In genomic region chr13:20190481-20191310, GRCh38 we compare ENCODE assay signal across 15 cellular contexts. TPM values are rescaled to one million over a fixed set of nuclear protein-coding genes. Genes with fewer than 3 reads are reported as not detected.
A peak's percentile ranks its signal among the peaks of the same experiment; 100 is the strongest.
DNase-seq lines count a peak whose midpoint lies in the region; ATAC-seq, FAIRE-seq and TF ChIP-seq lines count a peak whose summit lies in the region.
"Had no signal": no experiment of that assay in that cellular context is flagged by ENCODE, and none has a peak within 500 bp of the region (broad histone marks: within the 10 kb centered on the region; RNA-seq: fewer than 3 reads in every experiment).

No MANE protein-coding gene starts in this region.

- H2AFZ ChIP-seq in HepG2 (ENCODE audit: low read length), result no peak overlapping the region

- no peak overlapping the region for H3K9ac ChIP-seq in HepG2 (ENCODE audit: insufficient read depth, low read depth, low read length)

- ATAC-seq in HepG2 (no peak), GM21619 (IDR thresholded peaks at IDR 0.05; ENCODE audit: unreplicated experiment) (no peak), left cardiac atrium (no peak), HG02798 (IDR thresholded peaks at IDR 0.05; ENCODE audit: poor library complexity, unreplicated experiment) (no peak)

- 56% methylated on average over 14 of the region's 16 CpGs for WGBS in HepG2 (ENCODE audit: low lambda C conversion rate)

- H4K20me1 ChIP-seq in HepG2 (ENCODE audit: insufficient read depth, low read length), result no peaks in the 10 kb centered on the region

- TF ChIP-seq EP300 in HepG2 (IDR thresholded peaks at IDR 0.05; ENCODE audit: low read depth in 2 of 2, low read length in 2 of 2) (no peak), HepG2 (CRISPR knock-in tag; IDR thresholded peaks at IDR 0.05; ENCODE audit: borderline replicate concordance) (no peak)

- no TSS peak for BruUV-seq in HepG2 (replicated peaks; lab: Mats Ljungman, UMichigan)

- H3K27ac ChIP-seq in brain microvascular endothelial cell (no peak overlapping the region), HepG2 (ENCODE audit: extremely low read length, insufficient read depth, low read length) (no peak overlapping the region), substantia nigra (ENCODE audit: low read depth, low read length, poor library complexity, severe bottlenecking) (no peak overlapping the region)

- TF ChIP-seq POLR2A in HepG2 (IDR thresholded peaks at IDR 0.05; ENCODE audit: insufficient read depth in 1 of 2, low read depth in 2 of 2, low read length in 2 of 2), result no peak

- FAIRE-seq in HepG2 (lab: Jason Lieb, UNC), result no peak
- FAIRE-seq: small intestine had no signal

- peaks cover 45% of the 10 kb centered on the region for H3K27me3 ChIP-seq in brain microvascular endothelial cell (replicated peaks)
- peaks cover 4 to 65% of the 10 kb centered on the region in 2 experiments for H3K27me3 ChIP-seq in HepG2 (ENCODE audit: control insufficient read depth in 1 of 2, insufficient read depth in 2 of 2, low read length in 2 of 2)

- no peaks in the 10 kb centered on the region for H3K9me3 ChIP-seq in HepG2 (ENCODE audit: low read length)

- TF ChIP-seq RAD21 in HepG2 (CRISPR knock-in tag; IDR thresholded peaks at IDR 0.05), result no peak

- peak; percentile 26 for DNase-seq in AG04449 (ENCODE audit: low read depth, low spot score)
- DNase-seq in HT-29 (ENCODE audit: low spot score), result peak; percentile 28
- DNase-seq in brain microvascular endothelial cell, result peak; percentile 36
- DNase-seq in HepG2 (ENCODE audit: low spot score), result no peak
- no peak for DNase-seq in left cardiac atrium
- DNase-seq in substantia nigra (lab: John Stamatoyannopoulos, UW), result no peak
- DNase-seq: AML-193, GDM1, KG1, NCI-H446 had no signal

- peak overlapping the region; percentile 60; the same call in 1 of the 2 replicates for H3K4me2 ChIP-seq in HepG2 (ENCODE audit: low read depth, low read length)

- H3K36me3 ChIP-seq in brain microvascular endothelial cell (replicated peaks) (no peaks in the 10 kb centered on the region), HepG2 (replicated peaks in 1 of 2; ENCODE audit: control insufficient read depth in 1 of 2, insufficient read depth in 2 of 2, low read length in 2 of 2) (no peaks in the 10 kb centered on the region)

- CTCF ChIA-PET in AG04449 (lab: Yijun Ruan, JAX) (interaction anchor here (1.2 to 2.1 kb wide), 3 partner anchors 8 to 41 kb away, joined by 4 to 15 read pairs (median 4); no protein-coding TSS in a partner anchor), HepG2 (lab: Yijun Ruan, JAX; ENCODE audit: low intra/inter-chr PET ratio, low total read pairs) (no interaction called here)

- POLR2A ChIA-PET in AG04449 (lab: Yijun Ruan, JAX), result no interaction called here
- POLR2A ChIA-PET in HepG2 (lab: Yijun Ruan, JAX), result no interaction called here

- H3K4me3 ChIP-seq in AG04449 (ENCODE audit: low read depth, low read length) (no peak overlapping the region), brain microvascular endothelial cell (ENCODE audit: low read depth, low read length) (no peak overlapping the region), HepG2 (replicated peaks in 1 of 3; ENCODE audit: insufficient read depth in 1 of 3, low read depth in 2 of 3, low read length in 3 of 3) (no peak overlapping the region)

- H3K4me1 ChIP-seq in HepG2 (ENCODE audit: insufficient read depth, low read length), result peaks cover 35% of the 10 kb centered on the region

- TF ChIP-seq CTCF in AG04449 (IDR thresholded peaks at IDR 0.05; ENCODE audit: insufficient read depth, low read length, missing control alignments) (no peak), brain microvascular endothelial cell (IDR thresholded peaks at IDR 0.05; ENCODE audit: low read depth, low read length, missing control alignments) (no peak), HepG2 (CRISPR knock-in tag; IDR thresholded peaks at IDR 0.05) (no peak)

- no peaks in the 10 kb centered on the region for H3K79me2 ChIP-seq in HepG2 (ENCODE audit: insufficient read depth, low read length)

- in situ Hi-C loops in brain microvascular endothelial cell (cut with HindIII; ENCODE audit: low pct_ligation_motif_present, low sequenced_read_pairs), result loop anchor here (25.0 kb wide), 1 partner anchor 222 kb away; no protein-coding TSS in a partner anchor
- in situ Hi-C loops in HepG2 (cut with HindIII; ENCODE audit: extremely low pct_ligation_motif_present, low pct_unique_long_range_greater_than_20kb), result loop anchor here (10.0 kb wide), 1 partner anchor 104 kb away; no protein-coding TSS in a partner anchor

- intact Hi-C loops in HepG2 (cut with micrococcal nuclease; ENCODE audit: unreplicated experiment) (no loop called here), left cardiac atrium (cut with DNase I) (loop anchor here in 1 of 2 donors (10.0 kb wide), 1 partner anchor 734 kb away; no protein-coding TSS in a partner anchor)

RNA-seq across cellular contexts. Expression of gene GJB2, which starts 2.0 kb away (rescaled TPM):
- 41.9 and 50.1 TPM in 2 replicates for total RNA-seq in HT-29 (2014; rRNA removed; shearing (Covaris generic))
- total RNA-seq in HepG2 (2016; rRNA removed; fragmentation: Illumina TruSeq; extraction: Trizol) (0.18 TPM in 1 of 2 replicates, not detected in the other), left cardiac atrium (under 1 TPM in 1 of 2 donors, not detected in 1; 0.27 TPM)
- not detected in 2 replicates for total RNA-seq in HepG2 (2016; cell fraction: cytosol; rRNA removed; fragmentation: Illumina TruSeq; extraction: Trizol; ENCODE audit: low read depth)
- 0.19 TPM in 1 of 2 replicates, not detected in the other for total RNA-seq in HepG2 (2016; cell fraction: insoluble cytoplasmic fraction; rRNA removed; fragmentation: Illumina TruSeq; extraction: Trizol)
- 0.07 TPM in 1 of 2 replicates, not detected in the other for total RNA-seq in HepG2 (2016; cell fraction: membrane; rRNA removed; fragmentation: Illumina TruSeq; extraction: Trizol)
- total RNA-seq in HepG2 (2016; cell fraction: nucleus; rRNA removed; fragmentation: Illumina TruSeq; extraction: Trizol), result 0.16 TPM in 1 of 2 replicates, not detected in the other
- 0.08 and 0.15 TPM in 2 replicates for polyA plus RNA-seq in HepG2 (2011; rRNA removed)
- 0.09 and 0.15 TPM in 2 replicates for polyA plus RNA-seq in HepG2 (2011; cell fraction: cytosol; rRNA removed)
- not detected in 2 replicates for polyA plus RNA-seq in HepG2 (2011; cell fraction: nucleus; rRNA removed)
- 0.08 and 0.20 TPM in 2 replicates for polyA plus RNA-seq in HepG2 (2012)
- 0.09 TPM in 1 of 2 replicates, not detected in the other for polyA plus RNA-seq in HepG2 (2016; cell fraction: cytosol; fragmentation: Illumina TruSeq; extraction: Trizol; ENCODE audit: low read depth)
- 0.13 and 0.16 TPM in 2 replicates for polyA plus RNA-seq in HepG2 (2016; cell fraction: insoluble cytoplasmic fraction; fragmentation: Illumina TruSeq; extraction: Trizol; ENCODE audit: low read depth)
- polyA plus RNA-seq in HepG2 (2016; cell fraction: membrane; fragmentation: Illumina TruSeq; extraction: Trizol; ENCODE audit: low read depth), result 0.12 and 0.13 TPM in 2 replicates
- 0.21 and 0.39 TPM in 2 replicates for polyA plus RNA-seq in HepG2 (2016; cell fraction: nucleus; fragmentation: Illumina TruSeq; extraction: Trizol; ENCODE audit: insufficient read depth, low read depth)
- polyA minus RNA-seq in HepG2 (2011; rRNA and poly(A)+ RNA removed; ENCODE audit: low replicate concordance), result 0.14 and 0.44 TPM in 2 replicates
- not detected in 2 replicates for polyA minus RNA-seq in HepG2 (2011; cell fraction: cytosol; rRNA and poly(A)+ RNA removed)
- polyA minus RNA-seq in HepG2 (2011; cell fraction: nucleus; rRNA and poly(A)+ RNA removed), result not detected in 2 replicates
- total RNA-seq: dermis microvascular lymphatic vessel endothelial cell had no signal

RNA-seq across cellular contexts. Expression of gene GJA3, which starts 29.8 kb away (rescaled TPM):
- total RNA-seq in HT-29 (2014; rRNA removed; shearing (Covaris generic)), result 0.29 and 0.43 TPM in 2 replicates
- total RNA-seq in HepG2 (2016; rRNA removed; fragmentation: Illumina TruSeq; extraction: Trizol), result 0.03 and 0.04 TPM in 2 replicates
- under 0.01 TPM in 1 of 2 replicates, not detected in the other for total RNA-seq in HepG2 (2016; cell fraction: cytosol; rRNA removed; fragmentation: Illumina TruSeq; extraction: Trizol; ENCODE audit: low read depth)
- total RNA-seq in HepG2 (2016; cell fraction: insoluble cytoplasmic fraction; rRNA removed; fragmentation: Illumina TruSeq; extraction: Trizol), result not detected in 2 replicates
- total RNA-seq in HepG2 (2016; cell fraction: membrane; rRNA removed; fragmentation: Illumina TruSeq; extraction: Trizol), result not detected in 2 replicates
- not detected in 2 replicates for total RNA-seq in HepG2 (2016; cell fraction: nucleus; rRNA removed; fragmentation: Illumina TruSeq; extraction: Trizol)
- polyA plus RNA-seq in HepG2 (2011; rRNA removed), result 0.01 and 0.04 TPM in 2 replicates
- polyA plus RNA-seq in HepG2 (2011; cell fraction: cytosol; rRNA removed), result 0.01 TPM in 1 of 2 replicates, not detected in the other
- not detected in 2 replicates for polyA plus RNA-seq in HepG2 (2011; cell fraction: nucleus; rRNA removed)
- 0.04 TPM in 1 of 2 replicates, not detected in the other for polyA plus RNA-seq in HepG2 (2012)
- not detected in 2 replicates for polyA plus RNA-seq in HepG2 (2016; cell fraction: cytosol; fragmentation: Illumina TruSeq; extraction: Trizol; ENCODE audit: low read depth)
- polyA plus RNA-seq in HepG2 (2016; cell fraction: insoluble cytoplasmic fraction; fragmentation: Illumina TruSeq; extraction: Trizol; ENCODE audit: low read depth), result not detected in 2 replicates
- not detected in 2 replicates for polyA plus RNA-seq in HepG2 (2016; cell fraction: membrane; fragmentation: Illumina TruSeq; extraction: Trizol; ENCODE audit: low read depth)
- polyA plus RNA-seq in HepG2 (2016; cell fraction: nucleus; fragmentation: Illumina TruSeq; extraction: Trizol; ENCODE audit: insufficient read depth, low read depth), result not detected in 2 replicates
- polyA minus RNA-seq in HepG2 (2011; rRNA and poly(A)+ RNA removed; ENCODE audit: low replicate concordance), result 0.02 TPM in 1 of 2 replicates, not detected in the other
- 0.10 TPM in 1 of 2 replicates, not detected in the other for polyA minus RNA-seq in HepG2 (2011; cell fraction: cytosol; rRNA and poly(A)+ RNA removed)
- polyA minus RNA-seq in HepG2 (2011; cell fraction: nucleus; rRNA and poly(A)+ RNA removed), result not detected in 2 replicates
- 1 to 10 TPM; 6.2 to 8.0 TPM for total RNA-seq in left cardiac atrium
- total RNA-seq: activated CD4-positive, alpha-beta T cell treated with anti-CD3 and anti-CD28 coated beads, Interleukin-2, amount 10 ng/mL, durations not matched to agents 24 days and 14 days had no signal

RNA-seq across cellular contexts. Expression of gene GJB6, which starts 41.4 kb away (rescaled TPM):
- 0.99 and 1.9 TPM in 2 replicates for total RNA-seq in HT-29 (2014; rRNA removed; shearing (Covaris generic))
- not detected in 2 replicates for total RNA-seq in HepG2 (2016; rRNA removed; fragmentation: Illumina TruSeq; extraction: Trizol)
- not detected in 2 replicates for total RNA-seq in HepG2 (2016; cell fraction: cytosol; rRNA removed; fragmentation: Illumina TruSeq; extraction: Trizol; ENCODE audit: low read depth)
- total RNA-seq in HepG2 (2016; cell fraction: insoluble cytoplasmic fraction; rRNA removed; fragmentation: Illumina TruSeq; extraction: Trizol), result not detected in 2 replicates
- not detected in 2 replicates for total RNA-seq in HepG2 (2016; cell fraction: membrane; rRNA removed; fragmentation: Illumina TruSeq; extraction: Trizol)
- not detected in 2 replicates for total RNA-seq in HepG2 (2016; cell fraction: nucleus; rRNA removed; fragmentation: Illumina TruSeq; extraction: Trizol)
- not detected in 2 replicates for polyA plus RNA-seq in HepG2 (2011; rRNA removed)
- polyA plus RNA-seq in HepG2 (2011; cell fraction: cytosol; rRNA removed), result not detected in 2 replicates
- not detected in 2 replicates for polyA plus RNA-seq in HepG2 (2011; cell fraction: nucleus; rRNA removed)
- not detected in 2 replicates for polyA plus RNA-seq in HepG2 (2012)
- polyA plus RNA-seq in HepG2 (2016; cell fraction: cytosol; fragmentation: Illumina TruSeq; extraction: Trizol; ENCODE audit: low read depth), result not detected in 2 replicates
- not detected in 2 replicates for polyA plus RNA-seq in HepG2 (2016; cell fraction: insoluble cytoplasmic fraction; fragmentation: Illumina TruSeq; extraction: Trizol; ENCODE audit: low read depth)
- polyA plus RNA-seq in HepG2 (2016; cell fraction: membrane; fragmentation: Illumina TruSeq; extraction: Trizol; ENCODE audit: low read depth), result not detected in 2 replicates
- not detected in 2 replicates for polyA plus RNA-seq in HepG2 (2016; cell fraction: nucleus; fragmentation: Illumina TruSeq; extraction: Trizol; ENCODE audit: insufficient read depth, low read depth)
- not detected in 2 replicates for polyA minus RNA-seq in HepG2 (2011; rRNA and poly(A)+ RNA removed; ENCODE audit: low replicate concordance)
- not detected in 2 replicates for polyA minus RNA-seq in HepG2 (2011; cell fraction: cytosol; rRNA and poly(A)+ RNA removed)
- not detected in 2 replicates for polyA minus RNA-seq in HepG2 (2011; cell fraction: nucleus; rRNA and poly(A)+ RNA removed)
- total RNA-seq in left cardiac atrium, result not detected
- total RNA-seq: dermis microvascular lymphatic vessel endothelial cell had no signal

Comparison
In these comparisons a context has a peak if more than half of its experiments do, and no peak if none do; other contexts are left out.
1. DNase-seq: peak in AG04449 (single experiment), HT-29 (single experiment) and brain microvascular endothelial cell (single experiment); none in HepG2 (single experiment), left cardiac atrium (single experiment) and substantia nigra (0 of 49).
2. RNA of gene GJB2, which starts 2.0 kb away (total RNA-seq): 41.9 to 50.1 TPM in HT-29; 0.27 TPM in left cardiac atrium and 0.07 to 0.19 TPM in HepG2; every median in the first group is over 10 times any median in the second.